7 cellular contexts compared by ENCODE assay signal in the genomic region with DNA sequence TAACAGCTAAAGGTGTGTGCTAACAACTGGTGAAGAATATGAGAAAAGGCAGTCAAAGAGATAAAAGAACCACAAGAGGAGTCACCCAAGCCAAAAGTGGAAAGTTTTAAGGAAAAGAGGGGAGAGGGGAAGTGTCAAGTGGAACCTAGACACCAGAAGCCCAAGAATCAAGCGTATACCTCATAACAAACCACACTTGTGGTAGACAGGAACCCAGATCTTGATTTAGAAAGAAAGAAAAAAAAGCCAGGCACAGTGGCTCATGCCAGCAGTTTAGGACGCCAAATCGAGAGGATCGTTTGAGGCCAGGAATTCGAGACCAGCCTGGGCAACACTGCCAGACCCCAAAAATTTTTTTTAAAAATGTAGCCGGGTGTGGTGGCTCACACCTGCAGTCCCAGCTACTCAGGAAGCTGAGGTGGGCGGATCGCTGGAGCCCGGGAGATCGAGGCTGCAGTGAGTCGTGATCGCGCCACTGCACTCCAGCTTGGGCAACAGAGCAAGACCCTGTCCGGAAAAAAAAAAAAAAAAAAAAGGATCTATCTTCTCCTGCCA. TPM values are rescaled to one million over a fixed set of nuclear protein-coding genes. Genes with fewer than 3 reads are reported as not detected.
DNase-seq lines count a peak whose midpoint lies in the region; ATAC-seq and TF ChIP-seq lines count a peak whose summit lies in the region.

No MANE protein-coding gene starts in this region.

- no peaks in the 10 kb centered on the region for H3K9me3 Mint-ChIP-seq in GM23338

- TF ChIP-seq CTCF in GM23338 (conservative IDR thresholded peaks at IDR 0.05; ENCODE audit: low read depth in 2 of 2) (no peak), esophagus muscularis mucosa (IDR thresholded peaks at IDR 0.05) (no peak), retinal pigment epithelial cell (conservative IDR thresholded peaks at IDR 0.05; ENCODE audit: low read depth, low read length) (no peak)

- intact Hi-C loops in esophagus muscularis mucosa (cut with DNase I) = loop anchor here (5.0 kb wide), 1 partner anchor 39 kb away; a partner anchor contains a TSS

- H3K27ac ChIP-seq in GM23338 (ENCODE audit: low read depth) (peak overlapping the region; percentile 99), SK-N-MC (no peak overlapping the region), esophagus muscularis mucosa (replicated peaks in 1 of 4) (peak overlapping the region in 1 of 4 donors; percentile 78)

- peaks cover 2% of the 10 kb centered on the region for H3K27me3 Mint-ChIP-seq in GM23338 (ENCODE audit: insufficient read depth, low read depth, poor library complexity)

- H2AFZ ChIP-seq in GM23338 = peak overlapping the region; percentile 98; the same call in 1 of the 2 replicates

- peak overlapping the region; percentile 97 for H3K27ac Mint-ChIP-seq in GM23338

- peak overlapping the region; percentile 97 for H3K4me2 ChIP-seq in GM23338

- H3K4me1 Mint-ChIP-seq in GM23338 = peaks cover 24% of the 10 kb centered on the region

- H3K36me3 Mint-ChIP-seq in GM23338 (ENCODE audit: low read depth) = peaks cover 20% of the 10 kb centered on the region

- no peak for TF ChIP-seq POLR2A in esophagus muscularis mucosa (IDR thresholded peaks at IDR 0.05; ENCODE audit: low read depth)

- peaks cover 15% of the 10 kb centered on the region; the same call in 1 of the 2 replicates for H4K20me1 ChIP-seq in GM23338 (replicated peaks; ENCODE audit: insufficient read depth)

- 47% methylated on average over 14 of the region's 14 CpGs for WGBS in esophagus muscularis mucosa

- peaks cover 55% of the 10 kb centered on the region for H3K79me2 ChIP-seq in GM23338 (replicated peaks; ENCODE audit: insufficient read depth)

- H3F3A ChIP-seq in GM23338 (replicated peaks; ENCODE audit: low read depth) = peaks cover 13% of the 10 kb centered on the region

- no peaks in the 10 kb centered on the region for H3K9me3 ChIP-seq in SK-N-MC (ENCODE audit: low read depth, low read length)
- H3K9me3 ChIP-seq in esophagus muscularis mucosa = no peaks in the 10 kb centered on the region

- H3K4me3 ChIP-seq in GM23338 (peak overlapping the region; percentile 100), SK-N-MC (peak overlapping the region; percentile 100), esophagus muscularis mucosa (peak overlapping the region; percentile 89 to 100 (median 95)), retinal pigment epithelial cell (ENCODE audit: low read length) (peak overlapping the region; percentile 94)

- no peak for ATAC-seq in GM23338

- no peaks in the 10 kb centered on the region for H3K27me3 ChIP-seq in GM23338 (ENCODE audit: insufficient read depth)
- no peaks in the 10 kb centered on the region for H3K27me3 ChIP-seq in esophagus muscularis mucosa

- H3K4me1 ChIP-seq in GM23338 (ENCODE audit: insufficient read depth) (peaks cover 24% of the 10 kb centered on the region), esophagus muscularis mucosa (peaks cover 20 to 34% (median 30%) of the 10 kb centered on the region in 4 donors)

- H3K9me2 ChIP-seq in GM23338 (ENCODE audit: insufficient read depth) = no peaks in the 10 kb centered on the region

- DNase-seq in GM23338 (ENCODE audit: low spot score) (no peak), SK-N-MC (ENCODE audit: low read depth, low spot score) (no peak), esophagus muscularis mucosa (ENCODE audit: extremely low spot score) (no peak), retinal pigment epithelial cell (ENCODE audit: low read depth) (no peak), DMS53 (lab: John Stamatoyannopoulos, UW) (no peak), SKM-1 (lab: John Stamatoyannopoulos, UW; ENCODE audit: unreplicated experiment) (no peak), NCI-H524 (lab: John Stamatoyannopoulos, UW) (no peak)

- peak overlapping the region; percentile 95 for H3K9ac ChIP-seq in SK-N-MC (ENCODE audit: insufficient read length)

- H3K36me3 ChIP-seq in GM23338 (ENCODE audit: insufficient read depth) = no peaks in the 10 kb centered on the region; the same call in 1 of the 2 replicates
- H3K36me3 ChIP-seq in SK-N-MC (ENCODE audit: insufficient read depth, low read length) = peaks cover 16% of the 10 kb centered on the region
- H3K36me3 ChIP-seq in esophagus muscularis mucosa = peaks cover 0 to 18% (median 7%) of the 10 kb centered on the region in 4 donors

- peak overlapping the region; percentile 97 for H3K4me3 Mint-ChIP-seq in GM23338

- no peak for TF ChIP-seq EP300 in esophagus muscularis mucosa (IDR thresholded peaks at IDR 0.05)

TF ChIP-seq in GM23338, 12 proteins besides CTCF, POLR2A, EP300 and RAD21:
- TF ChIP-seq EZH2phosphoT487 (IDR thresholded peaks at IDR 0.05; ENCODE audit: unreplicated experiment) = no peak

RNA-seq across cellular contexts. Expression of a gene that starts 0.9 kb away (rescaled TPM):
- total RNA-seq in GM23338 (2014; rRNA removed; shearing (Covaris generic)) = 40.0 and 43.6 TPM in 2 replicates
- polyA plus RNA-seq in GM23338 (2016; fragmentation: Nextera tagmentation; extraction: Ambion mirVana) = 28.2 and 35.4 TPM in 2 replicates
- total RNA-seq in esophagus muscularis mucosa = 1 to 10 TPM; 5.8 to 9.6 (median 8.4) TPM

RNA-seq across cellular contexts. Expression of a gene that starts 38.2 kb away (rescaled TPM):
- total RNA-seq in GM23338 (2014; rRNA removed; shearing (Covaris generic)) = 148 and 159 TPM in 2 replicates
- polyA plus RNA-seq in GM23338 (2016; fragmentation: Nextera tagmentation; extraction: Ambion mirVana) = 208 and 238 TPM in 2 replicates
- 100 to 1,000 TPM; 169 to 193 (median 189) TPM for total RNA-seq in esophagus muscularis mucosa

RNA-seq across cellular contexts. Expression of a gene that starts 38.7 kb away (rescaled TPM):
- total RNA-seq in GM23338 (2014; rRNA removed; shearing (Covaris generic)) = 19.5 and 22.9 TPM in 2 replicates
- polyA plus RNA-seq in GM23338 (2016; fragmentation: Nextera tagmentation; extraction: Ambion mirVana) = 10.4 and 11.6 TPM in 2 replicates
- total RNA-seq in esophagus muscularis mucosa = 10 to 100 TPM in 2 of 4 donors, 1 to 10 TPM in 2; 7.6 to 15.8 (median 10.2) TPM

RNA-seq across cellular contexts. Expression of a gene that starts 43.6 kb away (rescaled TPM):
- total RNA-seq in GM23338 (2014; rRNA removed; shearing (Covaris generic)) = not detected in 2 replicates
- 0.40 and 0.63 TPM in 2 replicates for polyA plus RNA-seq in GM23338 (2016; fragmentation: Nextera tagmentation; extraction: Ambion mirVana)
- total RNA-seq in esophagus muscularis mucosa = not detected
